ENCODE assay signal across 8 cellular contexts in the genomic region with DNA sequence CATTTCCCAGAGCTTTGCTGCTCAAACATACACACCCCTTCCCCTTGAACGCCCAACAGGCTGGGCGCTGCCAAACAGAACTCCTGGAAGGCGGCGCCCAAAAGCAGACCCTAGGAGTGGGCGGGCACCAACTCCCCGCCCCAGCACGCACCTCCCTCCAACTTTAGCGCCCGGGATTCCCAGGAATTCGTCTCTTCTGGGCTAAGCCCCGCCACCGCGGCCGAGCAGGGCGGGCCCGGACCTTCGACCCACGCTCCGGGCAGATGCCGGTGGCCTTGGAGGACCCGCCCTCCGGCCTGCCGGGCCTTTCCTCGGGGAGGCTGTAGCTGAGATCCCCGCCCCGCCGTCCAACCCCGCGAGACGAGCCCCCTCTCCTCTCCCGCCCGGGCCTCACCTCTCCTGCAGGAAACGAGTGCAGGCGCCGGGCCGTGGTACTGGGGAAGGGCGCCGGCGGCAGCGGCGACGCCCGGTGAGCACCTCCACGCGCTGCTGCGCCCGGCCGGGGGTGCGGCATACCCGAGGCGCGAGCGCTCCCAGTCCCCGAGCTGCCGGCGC. TPM values are rescaled to one million over a fixed set of nuclear protein-coding genes. Genes with fewer than 3 reads are reported as not detected.
A peak's percentile ranks its signal among the peaks of the same experiment; 100 is the strongest.
DNase-seq lines count a peak whose midpoint lies in the region; ATAC-seq, FAIRE-seq and TF ChIP-seq lines count a peak whose summit lies in the region.

No MANE protein-coding gene starts in this region.

- CTCF ChIA-PET in AG04449 (lab: Yijun Ruan, JAX): interaction anchor here (1.3 to 4.6 kb wide), 3 partner anchors 18 to 253 kb away, joined by 3 to 44 read pairs (median 6); no protein-coding TSS in a partner anchor
- CTCF ChIA-PET in HepG2 (lab: Yijun Ruan, JAX; ENCODE audit: low intra/inter-chr PET ratio, low total read pairs): no interaction called here

- H3K79me2 ChIP-seq in HepG2 (ENCODE audit: insufficient read depth, low read length): peaks cover 36% of the 10 kb centered on the region

- peak overlapping the region; percentile 84 for H3K9ac ChIP-seq in HepG2 (ENCODE audit: insufficient read depth, low read depth, low read length)

- H3K4me1 Mint-ChIP-seq in T-helper 17 cell: peaks cover 27% of the 10 kb centered on the region

- POLR2A ChIA-PET in AG04449 (lab: Yijun Ruan, JAX): interaction anchor here (0.7 to 1.2 kb wide), 4 partner anchors 43 to 253 kb away, joined by 3 to 5 read pairs (median 3); partner anchors contain the start of gene RANBP9
- POLR2A ChIA-PET in HepG2 (lab: Yijun Ruan, JAX): interaction anchor here (0.6 to 2.2 kb wide), 16 partner anchors 9 to 1541 kb away, joined by 3 to 29 read pairs (median 4); partner anchors contain the start of gene SIRT5

- H2AFZ ChIP-seq in HepG2 (ENCODE audit: low read length): peak overlapping the region; percentile 49

- ATAC-seq in HG02678 (IDR thresholded peaks at IDR 0.05; ENCODE audit: unreplicated experiment): peak; percentile 34
- peak; percentile 7 for ATAC-seq in T-helper 17 cell
- ATAC-seq in HepG2: peak; percentile 86

- H3K36me3 ChIP-seq in HepG2 (replicated peaks in 1 of 2; ENCODE audit: control insufficient read depth in 1 of 2, insufficient read depth in 2 of 2, low read length in 2 of 2): peaks cover 0 to 2% of the 10 kb centered on the region in 2 experiments; a peak in 2 of 5 replicates
- H3K36me3 ChIP-seq in stomach: no peaks in the 10 kb centered on the region

- no TSS peak for BruUV-seq in HepG2 (replicated peaks; lab: Mats Ljungman, UMichigan)

- H3K4me2 ChIP-seq in HepG2 (ENCODE audit: low read depth, low read length): peak overlapping the region; percentile 83

- H3K9me3 ChIP-seq in T-helper 17 cell (ENCODE audit: control insufficient read depth, low read length, poor library complexity, severe bottlenecking) (no peaks in the 10 kb centered on the region), HepG2 (ENCODE audit: low read length) (no peaks in the 10 kb centered on the region), stomach (no peaks in the 10 kb centered on the region)

- H3K4me3 ChIP-seq in AG04449 (ENCODE audit: low read depth, low read length) (peak overlapping the region; percentile 75), GM08714 (ENCODE audit: low read length) (peak overlapping the region; percentile 89), dorsolateral prefrontal cortex (peak overlapping the region; percentile 66 to 99 (median 92)), HepG2 (replicated peaks in 1 of 3; ENCODE audit: insufficient read depth in 1 of 3, low read depth in 2 of 3, low read length in 3 of 3) (peak overlapping the region; percentile 74 to 92 (median 84)), stomach (peak overlapping the region; percentile 88 to 97 (median 90))

- H3K4me1 ChIP-seq in HepG2 (ENCODE audit: insufficient read depth, low read length) (peaks cover 51% of the 10 kb centered on the region), stomach (peaks cover 10 to 44% (median 41%) of the 10 kb centered on the region in 4 donors)

- in situ Hi-C loops in HepG2 (cut with HindIII; ENCODE audit: extremely low pct_ligation_motif_present, low pct_unique_long_range_greater_than_20kb): no loop called here

- TF ChIP-seq POLR2A in HepG2 (IDR thresholded peaks at IDR 0.05; ENCODE audit: insufficient read depth in 1 of 2, low read depth in 2 of 2, low read length in 2 of 2): no peak
- no peak for TF ChIP-seq POLR2A in stomach (IDR thresholded peaks at IDR 0.05)

- TF ChIP-seq CTCF in AG04449 (IDR thresholded peaks at IDR 0.05; ENCODE audit: insufficient read depth, low read length, missing control alignments) (no peak), dorsolateral prefrontal cortex (IDR thresholded peaks at IDR 0.05 in 54 of 56, conservative IDR thresholded peaks at IDR 0.05 in 2 of 56; ENCODE audit: low read depth in 1 of 56, partially characterized antibody in 56 of 56) (no peak), HepG2 (CRISPR knock-in tag; IDR thresholded peaks at IDR 0.05) (no peak), stomach (IDR thresholded peaks at IDR 0.05) (no peak)

- H3K27ac Mint-ChIP-seq in T-helper 17 cell: peak overlapping the region; percentile 78

- H3K27ac ChIP-seq in dorsolateral prefrontal cortex: peak overlapping the region; percentile 60 to 99 (median 97)
- H3K27ac ChIP-seq in HepG2 (ENCODE audit: extremely low read length, insufficient read depth, low read length): peak overlapping the region; percentile 94
- H3K27ac ChIP-seq in stomach: peak overlapping the region; percentile 91 to 98 (median 97)

- no peaks in the 10 kb centered on the region for H4K20me1 ChIP-seq in HepG2 (ENCODE audit: insufficient read depth, low read length)

- TF ChIP-seq RAD21 in HepG2 (CRISPR knock-in tag; IDR thresholded peaks at IDR 0.05): no peak; the same call in 1 of the 2 replicates

- peak overlapping the region; percentile 91 for H3K4me3 Mint-ChIP-seq in T-helper 17 cell

- TF ChIP-seq EP300 in HepG2 (IDR thresholded peaks at IDR 0.05; ENCODE audit: low read depth in 2 of 2, low read length in 2 of 2) (no peak), HepG2 (CRISPR knock-in tag; IDR thresholded peaks at IDR 0.05; ENCODE audit: borderline replicate concordance) (no peak), stomach (IDR thresholded peaks at IDR 0.05) (no peak)

- H3K27me3 ChIP-seq in dorsolateral prefrontal cortex: no peaks in the 10 kb centered on the region
- H3K27me3 ChIP-seq in HepG2 (ENCODE audit: control insufficient read depth in 1 of 2, insufficient read depth in 2 of 2, low read length in 2 of 2): no peaks in the 10 kb centered on the region
- H3K27me3 ChIP-seq in stomach: no peaks in the 10 kb centered on the region

- DNase-seq in AG04449 (ENCODE audit: low read depth, low spot score): no peak
- peak; percentile 26 for DNase-seq in NCI-H1092 (lab: John Stamatoyannopoulos, UW)
- DNase-seq in T-helper 17 cell: peak; percentile 4 to 37 (median 31)
- peak in 8 of 10 donors; percentile 13 to 65 (median 36) for DNase-seq in dorsolateral prefrontal cortex
- DNase-seq in HepG2 (ENCODE audit: low spot score): peak; percentile 84
- DNase-seq in stomach: peak; percentile 58

- intact Hi-C loops in dorsolateral prefrontal cortex (cut with DNase I) (loop anchor here (2.0 to 5.0 kb wide), 5 partner anchors 101 to 1849 kb away; partner anchors contain the start of genes NOL7 (in 2 of the 2), RANBP9 (in 2 of the 2), DTNBP1 (in 1 of the 2) and GFOD1 (in 1 of the 2)), HepG2 (cut with micrococcal nuclease; ENCODE audit: unreplicated experiment) (loop anchor here (5.0 kb wide), 2 partner anchors 101 to 241 kb away; partner anchors contain the start of genes RANBP9 and SIRT5), stomach (cut with DNase I; ENCODE audit: low total_unique reads) (no loop called here)

- no peak for FAIRE-seq in HepG2 (lab: Jason Lieb, UNC)

- H3K27me3 Mint-ChIP-seq in T-helper 17 cell: no peaks in the 10 kb centered on the region

- 1% methylated on average over 18 of the region's 56 CpGs for WGBS in HepG2 (ENCODE audit: low lambda C conversion rate)
- 0% methylated on average over 4 to 56 of the region's 56 CpGs for WGBS in stomach, 5 donors

- H3K36me3 Mint-ChIP-seq in T-helper 17 cell (ENCODE audit: low read depth): no peaks in the 10 kb centered on the region

TF ChIP-seq in HepG2, 621 proteins besides CTCF, POLR2A, EP300 and RAD21 (continues in another document):
- TF ChIP-seq RBM22 (optimal IDR thresholded peaks at IDR 0.05; ENCODE audit: low read length): no peak
- TF ChIP-seq TMF1 (CRISPR knock-in tag; IDR thresholded peaks at IDR 0.05; ENCODE audit: low read depth): no peak
- no peak for TF ChIP-seq SYNCRIP (IDR thresholded peaks at IDR 0.05; ENCODE audit: insufficient read depth, low read depth, low read length)
- no peak for TF ChIP-seq ZNF709 (CRISPR knock-in tag; IDR thresholded peaks at IDR 0.05)
- TF ChIP-seq TCF7 (IDR thresholded peaks at IDR 0.05; ENCODE audit: low read depth): 0 out of 2 replicates have a peak, but pooled peaks have one; percentile 5
- no peak; the same call in 1 of the 2 replicates for TF ChIP-seq ZMYM4 (CRISPR knock-in tag; IDR thresholded peaks at IDR 0.05)
- no peak for TF ChIP-seq ISX (CRISPR knock-in tag; conservative IDR thresholded peaks at IDR 0.05)
- TF ChIP-seq ZNF790 (CRISPR knock-in tag; IDR thresholded peaks at IDR 0.05; ENCODE audit: borderline replicate concordance): peak; percentile 96; the same call in 1 of the 2 replicates
- no peak; the same call in 1 of the 2 replicates for TF ChIP-seq ZNF768 (CRISPR knock-in tag; IDR thresholded peaks at IDR 0.05)
- no peak for TF ChIP-seq RCOR2 (CRISPR knock-in tag; IDR thresholded peaks at IDR 0.05)

RNA-seq across cellular contexts. Expression of gene MCUR1, which starts 0.7 kb away (rescaled TPM):
- total RNA-seq in T-helper 17 cell (10 to 100 TPM; 10.2 to 22.3 TPM), dorsolateral prefrontal cortex (10 to 100 TPM; 22.6 to 50.0 (median 35.4) TPM), HepG2 (2016; rRNA removed; fragmentation: Illumina TruSeq; extraction: Trizol) (27.6 and 29.6 TPM in 2 replicates), stomach (10 to 100 TPM in 2 of 5 donors, 1 to 10 TPM in 3; 2.3 to 11.9 (median 5.5) TPM)
- 53.0 and 63.9 TPM in 2 replicates for total RNA-seq in HepG2 (2016; cell fraction: cytosol; rRNA removed; fragmentation: Illumina TruSeq; extraction: Trizol; ENCODE audit: low read depth)
- total RNA-seq in HepG2 (2016; cell fraction: insoluble cytoplasmic fraction; rRNA removed; fragmentation: Illumina TruSeq; extraction: Trizol): 21.6 and 28.6 TPM in 2 replicates
- 57.1 and 61.7 TPM in 2 replicates for total RNA-seq in HepG2 (2016; cell fraction: membrane; rRNA removed; fragmentation: Illumina TruSeq; extraction: Trizol)
- total RNA-seq in HepG2 (2016; cell fraction: nucleus; rRNA removed; fragmentation: Illumina TruSeq; extraction: Trizol): 13.6 and 16.9 TPM in 2 replicates
- polyA plus RNA-seq in HepG2 (2011; rRNA removed) (6.5 and 8.0 TPM in 2 replicates), stomach (10 to 100 TPM in 2 of 3 donors, 1 to 10 TPM in 1; 7.5 to 16.4 (median 16.4) TPM)
- 5.1 and 6.7 TPM in 2 replicates for polyA plus RNA-seq in HepG2 (2011; cell fraction: cytosol; rRNA removed)
- 2.7 and 2.9 TPM in 2 replicates for polyA plus RNA-seq in HepG2 (2011; cell fraction: nucleus; rRNA removed)
- 9.7 and 12.4 TPM in 2 replicates for polyA plus RNA-seq in HepG2 (2012)
- 115 and 150 TPM in 2 replicates for polyA plus RNA-seq in HepG2 (2016; cell fraction: cytosol; fragmentation: Illumina TruSeq; extraction: Trizol; ENCODE audit: low read depth)
- polyA plus RNA-seq in HepG2 (2016; cell fraction: insoluble cytoplasmic fraction; fragmentation: Illumina TruSeq; extraction: Trizol; ENCODE audit: low read depth): 35.0 and 35.4 TPM in 2 replicates
- polyA plus RNA-seq in HepG2 (2016; cell fraction: membrane; fragmentation: Illumina TruSeq; extraction: Trizol; ENCODE audit: low read depth): 81.5 and 91.1 TPM in 2 replicates
- 29.5 and 30.1 TPM in 2 replicates for polyA plus RNA-seq in HepG2 (2016; cell fraction: nucleus; fragmentation: Illumina TruSeq; extraction: Trizol; ENCODE audit: insufficient read depth, low read depth)
- 6.4 and 12.9 TPM in 2 replicates for polyA minus RNA-seq in HepG2 (2011; rRNA and poly(A)+ RNA removed; ENCODE audit: low replicate concordance)
- polyA minus RNA-seq in HepG2 (2011; cell fraction: cytosol; rRNA and poly(A)+ RNA removed): 5.0 and 5.7 TPM in 2 replicates
- polyA minus RNA-seq in HepG2 (2011; cell fraction: nucleus; rRNA and poly(A)+ RNA removed): 10.2 and 13.0 TPM in 2 replicates

Comparison
In these comparisons a context has a peak if more than half of its experiments do, and no peak if none do; other contexts are left out.
1. ATAC-seq: peak in every context shown above with its lines; median percentile 86 in HepG2; 34 in HG02678; 7 in T-helper 17 cell.